17 cellular contexts compared by ENCODE assay signal in the genomic region with DNA sequence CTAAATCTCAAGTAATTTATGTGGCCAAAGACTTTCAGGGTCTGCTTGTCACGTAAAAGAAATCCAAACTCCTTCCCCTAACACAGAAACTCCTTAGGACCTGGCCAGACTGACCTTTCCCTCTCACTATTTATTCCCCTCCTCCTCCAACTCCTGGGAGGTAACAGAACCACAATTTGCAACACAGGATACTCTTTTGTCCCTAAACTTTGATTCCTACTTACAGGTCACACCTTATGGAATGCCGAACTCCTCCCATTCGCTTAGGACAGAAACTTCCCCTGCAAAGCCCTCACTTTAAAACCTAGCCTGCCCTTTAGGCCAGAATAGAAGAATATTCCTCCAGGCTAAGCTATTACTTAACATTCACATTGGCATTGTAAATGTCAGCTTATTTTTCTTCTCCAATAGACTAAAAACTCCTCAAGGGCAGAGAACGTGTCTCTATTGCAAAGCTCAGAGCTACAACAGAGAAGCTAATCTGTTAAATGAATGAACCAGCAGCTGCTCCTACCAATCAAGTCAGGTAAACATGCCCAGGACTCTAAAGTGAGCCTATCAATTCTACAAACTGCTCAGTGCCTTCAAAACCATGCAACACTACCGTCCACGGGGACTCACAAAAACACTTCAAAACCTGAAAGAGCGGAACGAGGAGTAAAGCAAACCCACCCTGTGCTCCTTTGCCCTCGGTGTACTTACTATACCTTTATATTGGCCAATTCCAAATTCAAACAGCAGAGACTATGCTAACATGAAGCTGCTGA. TPM values are rescaled to one million over a fixed set of nuclear protein-coding genes. Genes with fewer than 3 reads are reported as not detected.
DNase-seq lines count a peak whose midpoint lies in the region; ATAC-seq and TF ChIP-seq lines count a peak whose summit lies in the region.
"Had no signal": no experiment of that assay in that cellular context is flagged by ENCODE, and none has a peak within 500 bp of the region (broad histone marks: within the 10 kb centered on the region; RNA-seq: fewer than 3 reads in every experiment).

No MANE protein-coding gene starts in this region.

- H3K27ac ChIP-seq in HUES48 (ENCODE audit: low read depth, low read length) (peak overlapping the region; percentile 87), hepatocyte (peak overlapping the region; percentile 2)
- H3K27ac ChIP-seq: heart left ventricle, ovary, uterus had no signal

- H3K79me2 ChIP-seq in hepatocyte: peaks cover 100% of the 10 kb centered on the region

- H3K9me3 ChIP-seq in HUES48 (ENCODE audit: control insufficient read depth, insufficient read depth, low read length) (no peaks in the 10 kb centered on the region), hepatocyte (ENCODE audit: low read depth) (no peaks in the 10 kb centered on the region)
- H3K9me3 ChIP-seq: heart left ventricle, ovary, uterus had no signal

- TF ChIP-seq CTCF in hepatocyte (IDR thresholded peaks at IDR 0.05; ENCODE audit: poor library complexity): no peak

- no peaks in the 10 kb centered on the region for H3K9me2 ChIP-seq in hepatocyte (replicated peaks; ENCODE audit: insufficient read depth)

- no peak overlapping the region for H2AFZ ChIP-seq in hepatocyte

- ATAC-seq in naive thymus-derived CD8-positive, alpha-beta T cell: no peak
- ATAC-seq: heart left ventricle, left colon had no signal

- H3K9ac ChIP-seq in HUES48 (ENCODE audit: low read depth, low read length): peak overlapping the region; percentile 57

- POLR2A ChIA-PET in naive thymus-derived CD8-positive, alpha-beta T cell (lab: Charles Lee): no interaction called here

- H3K27me3 Mint-ChIP-seq in naive thymus-derived CD8-positive, alpha-beta T cell: no peaks in the 10 kb centered on the region

- H3K36me3 Mint-ChIP-seq in naive thymus-derived CD8-positive, alpha-beta T cell: peaks cover 0 to 9% (median 0%) of the 10 kb centered on the region in 3 donors

- H3K4me3 Mint-ChIP-seq in naive thymus-derived CD8-positive, alpha-beta T cell: peak overlapping the region in 1 of 10 donors; percentile 1

- H3K27ac Mint-ChIP-seq in naive thymus-derived CD8-positive, alpha-beta T cell: peak overlapping the region in 6 of 10 donors; percentile 9 to 35 (median 18)

- H4K20me1 ChIP-seq in hepatocyte (ENCODE audit: insufficient read depth, poor library complexity, severe bottlenecking): peaks cover 14% of the 10 kb centered on the region

- peaks cover 28 to 74% (median 56%) of the 10 kb centered on the region in 4 donors for H3K4me1 Mint-ChIP-seq in naive thymus-derived CD8-positive, alpha-beta T cell

- no peak overlapping the region for H3K4me2 ChIP-seq in hepatocyte

- DNase-seq in COLO668 (lab: John Stamatoyannopoulos, UW; ENCODE audit: unreplicated experiment) (peak; percentile 7), hepatocyte (ENCODE audit: low spot score) (no peak), NCI-H2227 (lab: John Stamatoyannopoulos, UW; ENCODE audit: unreplicated experiment) (no peak), cortex of kidney (lab: John Stamatoyannopoulos, UW) (no peak), kidney glomerular epithelial cell (lab: John Stamatoyannopoulos, UW) (no peak)
- no peak for DNase-seq in naive thymus-derived CD8-positive, alpha-beta T cell
- DNase-seq: activated CD4-positive, alpha-beta T cell treated with anti-CD3 and anti-CD28 coated beads for 4 hours; activated effector memory CD4-positive, alpha-beta T cell treated with anti-CD3 and anti-CD28 coated beads, Interleukin-2, amount 50 U/mL, for 16 hours; cerebellar nuclear complex; heart left ventricle; Karpas-422; left colon; NCI-H226; ovary; stimulated activated CD4-positive, alpha-beta T cell treated with anti-CD3 and anti-CD28 coated beads, Interleukin-1b, Interleukin-23, amount 100 ng/mL, for 48 hours; uterus had no signal

- H3K36me3 ChIP-seq in HUES48 (ENCODE audit: control insufficient read depth, insufficient read depth, low read length): no peaks in the 10 kb centered on the region
- no peaks in the 10 kb centered on the region for H3K36me3 ChIP-seq in hepatocyte (replicated peaks; ENCODE audit: insufficient read depth, low read depth)
- H3K36me3 ChIP-seq: heart left ventricle, ovary, uterus had no signal

- H3K4me3 ChIP-seq in HUES48 (ENCODE audit: low read depth, low read length): peak overlapping the region; percentile 48
- no peak overlapping the region for H3K4me3 ChIP-seq in hepatocyte
- H3K4me3 ChIP-seq: heart left ventricle, ovary, uterus had no signal

- WGBS in hepatocyte (ENCODE audit: low lambda C conversion rate, missing lambda C conversion rate): 53% methylated on average over 9 of the region's 9 CpGs

- H3K4me1 ChIP-seq in HUES48 (ENCODE audit: control insufficient read depth, insufficient read depth, low read length): peaks cover 46% of the 10 kb centered on the region
- peaks cover 6% of the 10 kb centered on the region for H3K4me1 ChIP-seq in hepatocyte (ENCODE audit: insufficient read depth)

- no peaks in the 10 kb centered on the region for H3K9me3 Mint-ChIP-seq in naive thymus-derived CD8-positive, alpha-beta T cell

- no peaks in the 10 kb centered on the region for H3K27me3 ChIP-seq in HUES48 (ENCODE audit: control insufficient read depth, insufficient read depth, low read length)
- no peaks in the 10 kb centered on the region for H3K27me3 ChIP-seq in hepatocyte
- H3K27me3 ChIP-seq: heart left ventricle, ovary, uterus had no signal

RNA-seq across cellular contexts. Expression of a gene that starts 6.1 kb away (rescaled TPM):
- total RNA-seq in hepatocyte: 11.6 and 15.0 TPM in 2 replicates
- polyA plus RNA-seq in hepatocyte: 4.7 and 6.6 TPM in 2 replicates
- 10 to 100 TPM; 35.6 to 38.7 TPM for total RNA-seq in naive thymus-derived CD8-positive, alpha-beta T cell
- 10 to 100 TPM in 2 of 3 donors, 1 to 10 TPM in 1; 9.4 to 13.1 (median 11.6) TPM for polyA plus RNA-seq in naive thymus-derived CD8-positive, alpha-beta T cell
